ENCODE assay signal across 9 cellular contexts in genomic region chr2:102520009-102520408, GRCh38. TPM values are rescaled to one million over a fixed set of nuclear protein-coding genes. Genes with fewer than 3 reads are reported as not detected.
DNase-seq lines count a peak whose midpoint lies in the region; ATAC-seq and TF ChIP-seq lines count a peak whose summit lies in the region.
"Had no signal": no experiment of that assay in that cellular context is flagged by ENCODE, and none has a peak within 500 bp of the region (broad histone marks: within the 10 kb centered on the region; RNA-seq: fewer than 3 reads in every experiment).

No MANE protein-coding gene starts in this region.

- intact Hi-C loops in Panc1 (cut with micrococcal nuclease; ENCODE audit: unreplicated experiment), result loop anchor here (5.0 kb wide), 1 partner anchor 182 kb away; no protein-coding TSS in a partner anchor
- intact Hi-C loops in posterior cingulate gyrus (cut with DNase I), result loop anchor here (10.0 kb wide), 1 partner anchor 95 kb away; the partner anchor contains the start of gene SLC9A2

- no peaks in the 10 kb centered on the region for H3K9me3 ChIP-seq in Panc1 (ENCODE audit: control insufficient read depth, insufficient read depth, low read depth, low read length)

- no TSS peak for BruUV-seq in Panc1 (replicated peaks; lab: Mats Ljungman, UMichigan)

- POLR2A ChIA-PET in BJ (lab: Charles Lee), result no interaction called here
- POLR2A ChIA-PET in Panc1 (lab: Charles Lee), result no interaction called here

- no peaks in the 10 kb centered on the region for H3K4me1 ChIP-seq in Panc1 (ENCODE audit: control insufficient read depth, insufficient read depth, low read length)

- DNase-seq in BJ (ENCODE audit: low read depth), result no peak
- no peak for DNase-seq in Panc1 (ENCODE audit: low read depth, low spot score)
- DNase-seq in erythroblast (lab: John Stamatoyannopoulos, UW), result peak; percentile 46 to 61
- peak; percentile 11 for DNase-seq in retina
- no peak for DNase-seq in kidney glomerular epithelial cell (lab: John Stamatoyannopoulos, UW)
- no peak for DNase-seq in posterior cingulate gyrus

- no peak overlapping the region for H3K4me3 ChIP-seq in BJ (ENCODE audit: low read depth, low read length)
- no peak overlapping the region for H3K4me3 ChIP-seq in Panc1 (ENCODE audit: low read depth in 2 of 2, low read length in 2 of 2)

- no peak overlapping the region for H3K27ac ChIP-seq in Panc1 (ENCODE audit: low read length)

- H3K36me3 ChIP-seq in BJ (ENCODE audit: control insufficient read depth, insufficient read depth, low read length) (no peaks in the 10 kb centered on the region), Panc1 (ENCODE audit: control insufficient read depth, insufficient read depth, low read length) (no peaks in the 10 kb centered on the region)

- CTCF ChIA-PET in BJ (lab: Yijun Ruan, JAX), result no interaction called here
- CTCF ChIA-PET in Panc1 (lab: Charles Lee), result interaction anchor here (0.6 kb wide), 1 partner anchor 19 kb away, joined by 7 read pairs; no protein-coding TSS in a partner anchor

- in situ Hi-C loops in Panc1 (cut with HindIII; ENCODE audit: low pct_unique_long_range_greater_than_20kb, low sequenced_read_pairs), result no loop called here

- TF ChIP-seq POLR2A in erythroblast (IDR thresholded peaks at IDR 0.05; ENCODE audit: low read length), result no peak

- TF ChIP-seq CTCF in BJ (IDR thresholded peaks at IDR 0.05; ENCODE audit: insufficient read depth, low read depth, low read length) (peak; percentile 45), Panc1 (IDR thresholded peaks at IDR 0.05) (peak; percentile 82)

- H3K27me3 ChIP-seq in BJ (ENCODE audit: control insufficient read depth, insufficient read depth, low read length) (peaks cover 2% of the 10 kb centered on the region), Panc1 (ENCODE audit: control insufficient read depth, insufficient read depth, low read length) (no peaks in the 10 kb centered on the region)

- ATAC-seq in GM18517 (IDR thresholded peaks at IDR 0.05; ENCODE audit: unreplicated experiment) (peak; percentile 61), HG03439 (IDR thresholded peaks at IDR 0.05; ENCODE audit: unreplicated experiment) (peak; percentile 71), Panc1 (peak; percentile 70)

RNA-seq across cellular contexts. Expression of gene SLC9A4, which starts 47.0 kb away (rescaled TPM):
- polyA plus RNA-seq in BJ (2011; rRNA removed), result not detected in 2 replicates
- not detected in 2 replicates for polyA minus RNA-seq in BJ (2011; rRNA and poly(A)+ RNA removed)
- total RNA-seq in Panc1 (2021; ENCODE audit: unreplicated experiment), result not detected
- polyA plus RNA-seq in Panc1 (2012; ENCODE audit: insufficient read length), result not detected
- polyA plus RNA-seq: IgD-negative memory B cell had no signal

Comparison
In these comparisons a context has a peak if more than half of its experiments do, and no peak if none do; other contexts are left out.
1. DNase-seq: peak in erythroblast (2 of 2) and retina (single experiment); none in BJ (single experiment), Panc1 (single experiment), kidney glomerular epithelial cell (single experiment) and posterior cingulate gyrus (0 of 10).
2. Peak in every context shown above with its lines, with median percentiles within 50 percentile points of each other: ATAC-seq.